10 cellular contexts compared by ENCODE assay signal in the genomic region with DNA sequence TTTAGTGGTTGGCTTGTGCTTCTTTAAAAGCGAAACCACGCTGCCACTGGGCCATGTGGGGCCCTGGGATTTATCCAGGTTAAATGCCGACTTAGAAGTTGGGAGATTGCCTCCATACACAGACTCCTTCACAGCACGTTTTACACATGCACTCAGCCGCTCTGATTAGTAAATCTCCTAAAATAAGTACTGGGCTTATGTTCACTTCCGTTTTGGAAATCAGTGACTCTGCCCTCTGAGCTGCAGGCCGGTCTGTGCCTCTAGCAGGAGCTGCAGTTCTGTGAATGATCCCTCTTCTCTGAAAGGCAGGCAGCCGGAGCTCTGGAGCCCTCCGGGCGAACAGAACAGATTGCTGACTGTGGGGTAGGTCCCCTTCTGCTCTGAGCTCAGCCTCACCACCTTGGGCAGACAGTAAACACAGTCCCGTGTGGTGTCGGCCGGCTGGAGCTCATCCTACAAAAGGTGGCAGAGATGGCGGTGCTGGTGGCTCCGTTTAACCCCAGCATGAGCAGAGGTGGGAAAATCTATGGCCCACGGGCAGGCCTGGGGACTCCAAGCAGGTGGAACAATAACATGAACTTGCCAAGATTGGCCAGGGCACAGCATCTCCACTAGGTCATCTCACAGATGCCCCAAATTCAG. TPM values are rescaled to one million over a fixed set of nuclear protein-coding genes. Genes with fewer than 3 reads are reported as not detected.
DNase-seq lines count a peak whose midpoint lies in the region; ATAC-seq and TF ChIP-seq lines count a peak whose summit lies in the region.
"Had no signal": no experiment of that assay in that cellular context is flagged by ENCODE, and none has a peak within 500 bp of the region (broad histone marks: within the 10 kb centered on the region; RNA-seq: fewer than 3 reads in every experiment).

No MANE protein-coding gene starts in this region.

- no peaks in the 10 kb centered on the region for H3K36me3 ChIP-seq in HAP-1 (replicated peaks)

- no peaks in the 10 kb centered on the region for H3K4me1 ChIP-seq in HAP-1

- DNase-seq in AG09309 (ENCODE audit: low read depth) (peak; percentile 66), NOMO-1 treated with DMSO at 0.1 percent for 48 hours (lab: John Stamatoyannopoulos, UW; ENCODE audit: unreplicated experiment) (peak; percentile 64), fibroblast of peridontal ligament (ENCODE audit: extremely low read depth) (peak; percentile 79), neural crest cell (ENCODE audit: low read depth, low spot score) (no peak), midbrain (lab: John Stamatoyannopoulos, UW) (no peak), HAP-1 (ENCODE audit: low spot score in 2 of 2) (no peak), T-helper 1 cell (no peak)
- DNase-seq: activated CD4-positive, alpha-beta T cell treated with anti-CD3 and anti-CD28 coated beads, Interleukin-2, amount 10 ng/mL, durations not matched to agents 24 days and 14 days; NCI-H1048 had no signal

- no peak for ATAC-seq in HG02852 (IDR thresholded peaks at IDR 0.05; ENCODE audit: unreplicated experiment)

- TF ChIP-seq CTCF in AG09309 (IDR thresholded peaks at IDR 0.05; ENCODE audit: control insufficient read depth, insufficient read depth, low read depth, low read length, missing control alignments) (peak; percentile 54), neural crest cell (conservative IDR thresholded peaks at IDR 0.05) (no peak)

- no peaks in the 10 kb centered on the region for H3K9me3 ChIP-seq in HAP-1

- in situ Hi-C loops in HAP-1 (cut with MboI; ENCODE audit: low sequenced_read_pairs): no loop called here

- H3K27me3 Mint-ChIP-seq in neural crest cell (ENCODE audit: low read depth): no peaks in the 10 kb centered on the region
- H3K27me3 Mint-ChIP-seq: activated CD4-positive, alpha-beta T cell treated with anti-CD3 and anti-CD28 coated beads, Interleukin-2, amount 10 ng/mL, durations not matched to agents 24 days and 14 days had no signal

- H3K4me3 ChIP-seq in AG09309 (ENCODE audit: control insufficient read depth, low read depth, low read length) (no peak overlapping the region), HAP-1 (no peak overlapping the region)

- no peaks in the 10 kb centered on the region for H3K36me3 Mint-ChIP-seq in neural crest cell (ENCODE audit: low read depth)

- H3K4me3 Mint-ChIP-seq in neural crest cell: no peak overlapping the region
- H3K4me3 Mint-ChIP-seq: activated CD4-positive, alpha-beta T cell treated with anti-CD3 and anti-CD28 coated beads, Interleukin-2, amount 10 ng/mL, durations not matched to agents 24 days and 14 days had no signal

- H3K4me1 Mint-ChIP-seq in neural crest cell: peaks cover 48% of the 10 kb centered on the region

- H3K27me3 ChIP-seq in HAP-1 (ENCODE audit: low read depth): no peaks in the 10 kb centered on the region

- H3K9me3 Mint-ChIP-seq in neural crest cell: no peaks in the 10 kb centered on the region
- H3K9me3 Mint-ChIP-seq: activated CD4-positive, alpha-beta T cell treated with anti-CD3 and anti-CD28 coated beads, Interleukin-2, amount 10 ng/mL, durations not matched to agents 24 days and 14 days had no signal

- H3K27ac Mint-ChIP-seq in neural crest cell (ENCODE audit: unreplicated experiment): peak overlapping the region; percentile 71
- H3K27ac Mint-ChIP-seq: activated CD4-positive, alpha-beta T cell treated with anti-CD3 and anti-CD28 coated beads, Interleukin-2, amount 10 ng/mL, durations not matched to agents 24 days and 14 days had no signal

RNA-seq across cellular contexts. Expression of a gene that starts 9.8 kb away (rescaled TPM):
- total RNA-seq in neural crest cell: not detected in 2 replicates

RNA-seq across cellular contexts. Expression of a gene that starts 27.1 kb away (rescaled TPM):
- 37.1 and 38.5 TPM in 2 replicates for total RNA-seq in neural crest cell

RNA-seq across cellular contexts. Expression of a gene that starts 34.0 kb away (rescaled TPM):
- not detected in 2 replicates for total RNA-seq in neural crest cell
- total RNA-seq: activated CD4-positive, alpha-beta T cell treated with anti-CD3 and anti-CD28 coated beads, Interleukin-2, amount 10 ng/mL, durations not matched to agents 24 days and 14 days had no signal

Comparison
In these comparisons a context has a peak if more than half of its experiments do, and no peak if none do; other contexts are left out.
1. DNase-seq: peak in AG09309 (single experiment), NOMO-1 treated with DMSO at 0.1 percent for 48 hours (single experiment) and fibroblast of peridontal ligament (single experiment); none in neural crest cell (single experiment), midbrain (single experiment), HAP-1 (0 of 2) and T-helper 1 cell (0 of 5).